14 cellular contexts compared by ENCODE assay signal in the genomic region with DNA sequence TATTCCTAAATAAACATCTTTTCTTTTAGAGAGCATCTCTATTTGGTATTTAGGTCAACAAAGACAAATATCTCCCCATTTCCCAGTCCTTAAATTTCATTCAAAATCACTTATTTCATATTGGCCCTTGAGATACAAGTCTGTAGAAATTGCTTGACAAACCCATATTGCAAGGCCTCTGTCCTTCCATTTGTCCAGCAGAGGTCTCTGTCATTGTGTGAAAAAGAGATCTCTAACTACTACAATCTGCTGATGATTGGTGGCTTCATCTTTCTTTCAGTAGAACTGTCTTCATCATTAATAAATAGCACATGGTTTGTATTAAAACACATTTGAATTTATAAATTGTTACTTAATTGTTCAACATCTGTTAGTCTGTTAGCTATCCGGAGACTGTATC.
DNase-seq lines count a peak whose midpoint lies in the region; ATAC-seq and TF ChIP-seq lines count a peak whose summit lies in the region.
"Had no signal": no experiment of that assay in that cellular context is flagged by ENCODE, and none has a peak within 500 bp of the region (broad histone marks: within the 10 kb centered on the region; RNA-seq: fewer than 3 reads in every experiment).

No MANE protein-coding gene starts in this region.

- H3K36me3 ChIP-seq in effector memory CD4-positive, alpha-beta T cell (ENCODE audit: control insufficient read depth, insufficient read depth, low read length) = no peaks in the 10 kb centered on the region
- H3K36me3 ChIP-seq in osteoblast (ENCODE audit: insufficient read depth, low read length) (no peaks in the 10 kb centered on the region), aorta (ENCODE audit: control insufficient read depth in 1 of 2, insufficient read depth in 2 of 2, low read length in 1 of 2) (no peaks in the 10 kb centered on the region)

- intact Hi-C loops in aorta (cut with DNase I) = no loop called here

- H3K4me3 ChIP-seq in effector memory CD4-positive, alpha-beta T cell (ENCODE audit: insufficient read depth, low read depth, low read length, poor library complexity, severe bottlenecking) = no peak overlapping the region
- H3K4me3 ChIP-seq in osteoblast (ENCODE audit: insufficient read depth, low read length) = no peak overlapping the region
- H3K4me3 ChIP-seq in aorta (ENCODE audit: low read length in 2 of 2) = no peak overlapping the region

- no peaks in the 10 kb centered on the region for H3K79me2 ChIP-seq in osteoblast (ENCODE audit: insufficient read depth, low read length)

- no peak overlapping the region for H2AFZ ChIP-seq in osteoblast (ENCODE audit: low read length)

- peaks cover 4% of the 10 kb centered on the region for H3K9me3 Mint-ChIP-seq in osteocyte (ENCODE audit: unreplicated experiment)

- H3K27me3 ChIP-seq in effector memory CD4-positive, alpha-beta T cell (replicated peaks; ENCODE audit: control insufficient read depth, insufficient read depth, low read length, poor library complexity, severe bottlenecking) = no peaks in the 10 kb centered on the region
- H3K27me3 ChIP-seq in osteoblast (ENCODE audit: insufficient read depth, low read length) (no peaks in the 10 kb centered on the region), aorta (ENCODE audit: control insufficient read depth in 1 of 2, insufficient read depth in 2 of 2, low read length in 1 of 2) (no peaks in the 10 kb centered on the region)

- WGBS in aorta, 2 donors = 95 to 96% methylated on average over 1 of the region's 1 CpG

- H3K4me3 Mint-ChIP-seq in osteocyte (ENCODE audit: unreplicated experiment) = no peak overlapping the region
- H3K4me3 Mint-ChIP-seq: natural killer cell treated with Interleukin-12 subunit alpha and Interleukin-12 subunit beta and Interleukin-15 and Interleukin-18, amount 100 ng/mL, for 72 hours had no signal

- H3K9me3 ChIP-seq in effector memory CD4-positive, alpha-beta T cell (ENCODE audit: control insufficient read depth, low read length) = no peaks in the 10 kb centered on the region
- H3K9me3 ChIP-seq in osteoblast (ENCODE audit: low read depth, low read length) (no peaks in the 10 kb centered on the region), aorta (ENCODE audit: control insufficient read depth, low read length) (no peaks in the 10 kb centered on the region)

- peak; percentile 51 for TF ChIP-seq CTCF in C4-2B (conservative IDR thresholded peaks at IDR 0.05)
- peak; percentile 14 for TF ChIP-seq CTCF in GM13977 (IDR thresholded peaks at IDR 0.05; ENCODE audit: extremely low read depth, insufficient read depth, missing control alignments)
- no peak for TF ChIP-seq CTCF in osteoblast (IDR thresholded peaks at IDR 0.05; ENCODE audit: extremely low read depth, low read depth, low read length)
- TF ChIP-seq CTCF in osteocyte (IDR thresholded peaks at IDR 0.05) = no peak

- in situ Hi-C loops in GM13977 (cut with MboI; ENCODE audit: low pct_unique_long_range_greater_than_20kb, low sequenced_read_pairs, unreplicated experiment) = no loop called here

- no peaks in the 10 kb centered on the region for H3K4me1 Mint-ChIP-seq in osteocyte (ENCODE audit: unreplicated experiment)

- no peaks in the 10 kb centered on the region for H3K36me3 Mint-ChIP-seq in osteocyte (ENCODE audit: unreplicated experiment)
- H3K36me3 Mint-ChIP-seq: natural killer cell treated with Interleukin-12 subunit alpha and Interleukin-12 subunit beta and Interleukin-15 and Interleukin-18, amount 100 ng/mL, for 72 hours had no signal

- peaks cover 11% of the 10 kb centered on the region for H3K27me3 Mint-ChIP-seq in osteocyte (ENCODE audit: unreplicated experiment)
- H3K27me3 Mint-ChIP-seq: natural killer cell treated with Interleukin-12 subunit alpha and Interleukin-12 subunit beta and Interleukin-15 and Interleukin-18, amount 100 ng/mL, for 72 hours had no signal

- DNase-seq in GM13977 (ENCODE audit: low spot score) (no peak), OCI-M1 (lab: John Stamatoyannopoulos, UW) (peak; percentile 18), fibroblast of peridontal ligament (ENCODE audit: extremely low read depth) (peak; percentile 7), osteoblast (ENCODE audit: insufficient read length, low spot score, missing footprints) (no peak), osteocyte (ENCODE audit: extremely low spot score, unreplicated experiment) (no peak), aorta (no peak)
- no peak for DNase-seq in effector memory CD4-positive, alpha-beta T cell
- DNase-seq: activated CD4-positive, alpha-beta T cell treated with anti-CD3 and anti-CD28 coated beads for 1 hour; activated CD8-positive, alpha-beta memory T cell treated with anti-CD3 and anti-CD28 coated beads, Interleukin-2, amount 50 U/mL, for 48 hours; NCI-H2029 treated with DMSO at 0.1 percent for 48 hours; retina; T-helper 2 cell had no signal

- H3K4me1 ChIP-seq in effector memory CD4-positive, alpha-beta T cell (ENCODE audit: control insufficient read depth, insufficient read depth, low read length, poor library complexity, severe bottlenecking) = no peaks in the 10 kb centered on the region
- no peaks in the 10 kb centered on the region for H3K4me1 ChIP-seq in osteoblast (ENCODE audit: insufficient read depth, low read length)
- no peaks in the 10 kb centered on the region for H3K4me1 ChIP-seq in aorta (ENCODE audit: control insufficient read depth in 1 of 2, insufficient read depth in 2 of 2, low read length in 2 of 2)

- no peak overlapping the region for H3K4me2 ChIP-seq in osteoblast (ENCODE audit: insufficient read depth, low read length)

- no peaks in the 10 kb centered on the region for H4K20me1 ChIP-seq in osteoblast (ENCODE audit: insufficient read depth, low read length)

- H3K27ac ChIP-seq in C4-2B (no peak overlapping the region), osteoblast (ENCODE audit: low read depth, low read length) (no peak overlapping the region), aorta (ENCODE audit: low read depth in 1 of 2, low read length in 2 of 2) (no peak overlapping the region)
- H3K27ac ChIP-seq in effector memory CD4-positive, alpha-beta T cell (ENCODE audit: insufficient read depth, low read length, poor library complexity, severe bottlenecking) = no peak overlapping the region

- ATAC-seq in aorta (ENCODE audit: low FRiP score) = no peak
- ATAC-seq: natural killer cell treated with Interleukin-12 subunit alpha and Interleukin-12 subunit beta and Interleukin-15 and Interleukin-18, amount 100 ng/mL, for 72 hours had no signal

- H3K27ac Mint-ChIP-seq in osteocyte (ENCODE audit: unreplicated experiment) = no peak overlapping the region
- H3K27ac Mint-ChIP-seq: natural killer cell treated with Interleukin-12 subunit alpha and Interleukin-12 subunit beta and Interleukin-15 and Interleukin-18, amount 100 ng/mL, for 72 hours had no signal

Comparison
In these comparisons a context has a peak if more than half of its experiments do, and no peak if none do; other contexts are left out.
1. CTCF ChIP-seq: peak in C4-2B (single experiment) and GM13977 (single experiment); none in osteoblast (single experiment) and osteocyte (single experiment).
2. DNase-seq: peak in OCI-M1 (single experiment) and fibroblast of peridontal ligament (single experiment); none in GM13977 (single experiment), effector memory CD4-positive, alpha-beta T cell (0 of 3), osteoblast (single experiment), osteocyte (single experiment) and aorta (0 of 2).